Comparison of ENCODE assay signal across 8 cellular contexts in the genomic region with DNA sequence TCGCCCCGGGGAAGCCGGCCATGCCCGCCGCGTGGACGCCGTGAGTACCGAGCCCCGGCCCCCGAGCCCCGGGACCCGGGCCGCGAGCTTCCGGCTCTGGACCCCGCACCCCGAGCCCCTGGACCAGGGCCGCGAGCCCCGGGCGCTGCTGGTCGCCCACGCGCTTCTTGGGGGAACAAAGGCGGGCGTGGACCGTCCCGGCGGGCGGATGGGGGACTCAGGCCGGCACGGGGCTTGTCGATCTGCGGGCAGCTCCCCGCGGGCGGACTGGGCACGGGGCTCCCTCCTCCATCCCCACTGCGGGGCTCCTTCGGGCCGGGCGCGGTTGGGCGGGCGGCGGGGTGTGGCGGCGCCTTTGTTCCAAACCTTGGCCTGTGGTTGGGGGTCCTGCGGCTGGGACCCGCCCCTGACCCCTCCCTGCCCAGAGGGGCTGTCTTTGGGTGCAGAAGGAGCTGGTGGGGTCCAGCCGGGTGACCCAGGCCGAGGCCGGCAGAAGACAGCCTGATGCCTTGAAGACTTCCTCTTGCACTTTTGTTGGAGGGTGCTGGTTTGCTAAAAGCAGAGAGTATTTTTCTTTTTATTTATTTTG. TPM values are rescaled to one million over a fixed set of nuclear protein-coding genes. Genes with fewer than 3 reads are reported as not detected.
A peak's percentile ranks its signal among the peaks of the same experiment; 100 is the strongest.
DNase-seq lines count a peak whose midpoint lies in the region; ATAC-seq and TF ChIP-seq lines count a peak whose summit lies in the region.

No MANE protein-coding gene starts in this region.

- no peaks in the 10 kb centered on the region for H3K27me3 Mint-ChIP-seq in central memory CD8-positive, alpha-beta T cell

- H3K4me1 ChIP-seq in mucosa of rectum (ENCODE audit: control insufficient read depth in 2 of 2, insufficient read depth in 2 of 2, low read length in 2 of 2), result peaks cover 9 to 12% of the 10 kb centered on the region in 2 donors

- H3K9ac ChIP-seq in mucosa of rectum (ENCODE audit: low read depth in 1 of 2, low read length in 2 of 2), result peak overlapping the region in 1 of 2 donors; percentile 71

- no peaks in the 10 kb centered on the region for H3K27me3 ChIP-seq in mucosa of rectum (ENCODE audit: control insufficient read depth in 2 of 2, insufficient read depth in 2 of 2, low read length in 2 of 2)

- peak overlapping the region; percentile 81 for H3K27ac Mint-ChIP-seq in central memory CD8-positive, alpha-beta T cell (ENCODE audit: low read depth)

- ATAC-seq in central memory CD8-positive, alpha-beta T cell (replicated peaks; ENCODE audit: extremely low read depth, poor library complexity, severe bottlenecking), result no peak
- no peak for ATAC-seq in GM18867 (IDR thresholded peaks at IDR 0.05; ENCODE audit: unreplicated experiment)

- DNase-seq in AG04449 (ENCODE audit: low read depth, low spot score), result no peak
- DNase-seq in HFF-Myc (ENCODE audit: extremely low read depth, low read depth), result no peak
- DNase-seq in central memory CD8-positive, alpha-beta T cell (ENCODE audit: low spot score in 2 of 2), result no peak
- DNase-seq in stimulated activated naive CD4-positive, alpha-beta T cell treated with Interleukin-2 at 50 U/mL for 16 hours (lab: John Stamatoyannopoulos, UW), result no peak
- DNase-seq in cerebellar cortex (ENCODE audit: low spot score), result no peak
- no peak for DNase-seq in H4 (ENCODE audit: low spot score)

- peaks cover 15 to 22% of the 10 kb centered on the region in 2 donors for H3K36me3 ChIP-seq in mucosa of rectum (ENCODE audit: control insufficient read depth in 2 of 2, insufficient read depth in 2 of 2, low read length in 2 of 2)

- peaks cover 24% of the 10 kb centered on the region for H3K36me3 Mint-ChIP-seq in central memory CD8-positive, alpha-beta T cell (ENCODE audit: insufficient read depth)

- no peaks in the 10 kb centered on the region for H3K9me3 ChIP-seq in mucosa of rectum (ENCODE audit: control insufficient read depth in 2 of 2, low read length in 2 of 2)

- H3K4me1 Mint-ChIP-seq in central memory CD8-positive, alpha-beta T cell, result peaks cover 62% of the 10 kb centered on the region

- CTCF ChIA-PET in AG04449 (lab: Yijun Ruan, JAX), result interaction anchor here (1.3 kb wide), 2 partner anchors 50 to 144 kb away, joined by 3 read pairs; no protein-coding TSS in a partner anchor

- H3K27ac ChIP-seq in mucosa of rectum (ENCODE audit: low read depth in 2 of 2, low read length in 2 of 2), result no peak overlapping the region

- no peaks in the 10 kb centered on the region for H3K9me3 Mint-ChIP-seq in central memory CD8-positive, alpha-beta T cell

- peak overlapping the region; percentile 61 for H3K4me3 ChIP-seq in AG04449 (ENCODE audit: low read depth, low read length)
- peak overlapping the region; percentile 51 for H3K4me3 ChIP-seq in HFF-Myc (replicated peaks; ENCODE audit: low read depth, low read length)
- H3K4me3 ChIP-seq in mucosa of rectum (ENCODE audit: low read length in 2 of 2), result peak overlapping the region; percentile 62

- TF ChIP-seq CTCF in AG04449 (IDR thresholded peaks at IDR 0.05; ENCODE audit: insufficient read depth, low read length, missing control alignments) (no peak), HFF-Myc (IDR thresholded peaks at IDR 0.05; ENCODE audit: low read depth, low read length, missing control alignments) (no peak)

- H3K4me3 Mint-ChIP-seq in central memory CD8-positive, alpha-beta T cell, result peak overlapping the region; percentile 68

- POLR2A ChIA-PET in AG04449 (lab: Yijun Ruan, JAX), result interaction anchor here (0.7 to 1.2 kb wide), 2 partner anchors 9 to 404 kb away, joined by 3 read pairs; no protein-coding TSS in a partner anchor

RNA-seq across cellular contexts. Expression of a gene that starts 25.2 kb away (rescaled TPM):
- total RNA-seq in H4 (2014; rRNA removed; shearing (Covaris generic)), result 117 and 125 TPM in 2 replicates

RNA-seq across cellular contexts. Expression of a gene that starts 25.6 kb away (rescaled TPM):
- 10.9 and 17.7 TPM in 2 replicates for total RNA-seq in H4 (2014; rRNA removed; shearing (Covaris generic))
